In the genomic region with DNA sequence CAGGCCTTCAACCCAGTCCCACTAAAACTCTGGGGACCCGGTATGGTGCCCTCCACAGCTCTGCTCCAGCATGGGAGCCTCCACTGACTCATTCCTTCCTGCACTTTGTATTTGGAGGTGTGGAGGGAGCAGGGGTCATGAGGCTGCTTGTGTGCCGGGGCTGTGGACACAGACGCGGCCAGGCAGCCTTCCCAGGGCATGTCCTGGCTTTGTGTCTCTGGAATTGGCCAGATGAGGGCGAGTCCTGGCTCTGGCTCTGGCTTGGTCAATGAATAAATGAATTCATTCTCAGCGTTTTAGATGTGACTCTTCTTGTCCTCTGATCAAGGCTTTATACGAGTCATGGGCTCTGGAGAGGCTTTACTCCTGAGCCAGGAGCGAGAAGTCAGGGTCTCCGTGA, we compare ENCODE assay signal across 22 cellular contexts. TPM values are rescaled to one million over a fixed set of nuclear protein-coding genes. Genes with fewer than 3 reads are reported as not detected.
"Had no signal": no experiment of that assay in that cellular context is flagged by ENCODE, and none has a peak within 500 bp of the region (broad histone marks: within the 10 kb centered on the region; RNA-seq: fewer than 3 reads in every experiment).

No MANE protein-coding gene starts in this region.

- DNase-seq: activated CD4-positive, alpha-beta T cell treated with anti-CD3 and anti-CD28 coated beads for 1 hour; activated CD8-positive, alpha-beta memory T cell treated with anti-CD3 and anti-CD28 coated beads for 24 hours; activated CD8-positive, alpha-beta memory T cell treated with anti-CD3 and anti-CD28 coated beads, Interleukin-2, amount 50 U/mL, for 48 hours; activated gamma-delta T cell treated with Interleukin-2 at 50 U/mL for 16 hours; activated naive CD8-positive, alpha-beta T cell treated with anti-CD3 and anti-CD28 coated beads, Interleukin-2, amount 10 ng/mL, durations not matched to agents 7 days and 5 days; body of pancreas; effector CD4-positive, alpha-beta T cell; occipital lobe; right cardiac atrium; stimulated activated CD4-positive, alpha-beta T cell treated with anti-CD3 and anti-CD28 coated beads, Interleukin-15, amount 100 ng/mL, for 24 hours; stimulated activated CD4-positive, alpha-beta T cell treated with anti-CD3 and anti-CD28 coated beads, Interleukin-4, amount 100 ng/mL, for 1 hour; stimulated activated naive CD8-positive, alpha-beta T cell treated with anti-CD3 and anti-CD28 coated beads, Interleukin-15, amount 100 ng/mL, for 72 hours; T-helper 17 cell; testis; upper lobe of right lung; WERI-Rb-1 had no signal

- H3K36me3 Mint-ChIP-seq: activated naive CD8-positive, alpha-beta T cell treated with anti-CD3 and anti-CD28 coated beads, Interleukin-2, amount 10 ng/mL, durations not matched to agents 7 days and 5 days had no signal

- H3K4me1 Mint-ChIP-seq: activated naive CD8-positive, alpha-beta T cell treated with anti-CD3 and anti-CD28 coated beads, Interleukin-2, amount 10 ng/mL, durations not matched to agents 7 days and 5 days; central memory CD8-positive, alpha-beta T cell; stimulated activated naive CD8-positive, alpha-beta T cell treated with anti-CD3 and anti-CD28 coated beads, Interleukin-15, amount 100 ng/mL, for 72 hours; T-helper 17 cell had no signal

- H3K27ac ChIP-seq: body of pancreas, coronary artery, gastroesophageal sphincter, skin epidermis, testis, upper lobe of right lung, WERI-Rb-1 had no signal

- H3K4me3 Mint-ChIP-seq: activated naive CD8-positive, alpha-beta T cell treated with anti-CD3 and anti-CD28 coated beads, Interleukin-2, amount 10 ng/mL, durations not matched to agents 7 days and 5 days; central memory CD8-positive, alpha-beta T cell; stimulated activated naive CD8-positive, alpha-beta T cell treated with anti-CD3 and anti-CD28 coated beads, Interleukin-15, amount 100 ng/mL, for 72 hours; T-helper 17 cell had no signal

- H3K27ac Mint-ChIP-seq: activated naive CD8-positive, alpha-beta T cell treated with anti-CD3 and anti-CD28 coated beads, Interleukin-2, amount 10 ng/mL, durations not matched to agents 7 days and 5 days; T-helper 17 cell had no signal

RNA-seq across cellular contexts. Expression of a gene that starts 19.1 kb away (rescaled TPM):
- total RNA-seq: activated naive CD8-positive, alpha-beta T cell treated with anti-CD3 and anti-CD28 coated beads, Interleukin-2, amount 10 ng/mL, durations not matched to agents 7 days and 5 days; lung microvascular endothelial cell; myocyte; T-helper 17 cell had no signal
